33 cellular contexts compared by ENCODE assay signal in genomic region chr16:1906846-1907165, GRCh38. TPM values are rescaled to one million over a fixed set of nuclear protein-coding genes. Genes with fewer than 3 reads are reported as not detected.
"Had no signal": no experiment of that assay in that cellular context is flagged by ENCODE, and none has a peak within 500 bp of the region (broad histone marks: within the 10 kb centered on the region; RNA-seq: fewer than 3 reads in every experiment).

No MANE protein-coding gene starts in this region.

- ATAC-seq: activated CD4-positive, alpha-beta T cell treated with anti-CD3 and anti-CD28 coated beads for 36 hours; effector memory CD8-positive, alpha-beta T cell; left cardiac atrium; stimulated activated effector memory CD8-positive, alpha-beta T cell treated with anti-CD3 and anti-CD28 coated beads, Interleukin-12 subunit alpha, Interleukin-12 subunit beta, amount 100 ng/mL, for 72 hours had no signal

- H3K27me3 Mint-ChIP-seq: activated CD4-positive, alpha-beta T cell treated with anti-CD3 and anti-CD28 coated beads for 36 hours had no signal

- H3K27ac Mint-ChIP-seq: activated B cell treated with CpG ODN at 0.5 μM for 24 hours; activated CD4-positive, alpha-beta T cell treated with anti-CD3 and anti-CD28 coated beads for 36 hours; activated naive CD8-positive, alpha-beta T cell; activated T-cell treated with anti-CD3 and anti-CD28 coated beads, Interleukin-2, amount 50 U/mL, for 24 hours; activated T-helper 2 cell treated with anti-CD3 and anti-CD28 coated beads, Interferon-gamma antibody, Interleukin-2, Interleukin-4, amounts not matched to agents 10 μg/mL and 5 μg/mL and 100 μg/mL, durations not matched to agents 14 hours and 24 hours and 36 hours; effector memory CD8-positive, alpha-beta T cell; memory B cell; stimulated activated effector memory CD8-positive, alpha-beta T cell treated with anti-CD3 and anti-CD28 coated beads, Interleukin-12 subunit alpha, Interleukin-12 subunit beta, amount 100 ng/mL, for 72 hours; stimulated activated naive CD8-positive, alpha-beta T cell treated with anti-CD3 and anti-CD28 coated beads, Interleukin-15, amount 100 ng/mL, for 72 hours had no signal

- H3K9me3 ChIP-seq: breast epithelium, tibial artery had no signal

- H3K27ac ChIP-seq: breast epithelium, dorsolateral prefrontal cortex, tibial artery had no signal

- H3K4me1 Mint-ChIP-seq: activated B cell treated with CpG ODN at 0.5 μM for 24 hours; activated CD4-positive, alpha-beta T cell treated with anti-CD3 and anti-CD28 coated beads for 36 hours; central memory CD8-positive, alpha-beta T cell; memory B cell; stimulated activated effector memory CD8-positive, alpha-beta T cell treated with anti-CD3 and anti-CD28 coated beads, Interleukin-12 subunit alpha, Interleukin-12 subunit beta, amount 100 ng/mL, for 72 hours; stimulated activated naive CD8-positive, alpha-beta T cell treated with anti-CD3 and anti-CD28 coated beads, Interleukin-15, amount 100 ng/mL, for 72 hours had no signal

- DNase-seq: activated B cell treated with CpG ODN at 0.5 μM for 24 hours; activated CD4-positive, alpha-beta T cell treated with anti-CD3 and anti-CD28 coated beads for 36 hours; activated CD4-positive, alpha-beta T cell treated with anti-CD3 and anti-CD28 coated beads, Interleukin-2, amount 50 U/mL, for 4 hours; activated CD8-positive, alpha-beta memory T cell treated with anti-CD3 and anti-CD28 coated beads for 24 hours; activated CD8-positive, alpha-beta memory T cell treated with anti-CD3 and anti-CD28 coated beads, Interleukin-2, amount 50 U/mL, for 4 hours; activated naive CD4-positive, alpha-beta T cell; activated T-cell treated with anti-CD3 and anti-CD28 coated beads, Interleukin-2, amount 50 U/mL, for 24 hours; dorsolateral prefrontal cortex; effector memory CD8-positive, alpha-beta T cell; hippocampal formation; left cardiac atrium; nephron progenitor cell; occipital lobe; posterior cingulate gyrus; stimulated activated naive CD8-positive, alpha-beta T cell treated with anti-CD3 and anti-CD28 coated beads, Interleukin-15, amount 100 ng/mL, for 72 hours; T-helper 9 cell; tibial artery had no signal

- H3K4me3 ChIP-seq: breast epithelium, dorsolateral prefrontal cortex, tibial artery had no signal

- H3K4me1 ChIP-seq: breast epithelium, tibial artery had no signal

- H3K36me3 Mint-ChIP-seq: activated naive CD8-positive, alpha-beta T cell; memory B cell; stimulated activated effector memory CD8-positive, alpha-beta T cell treated with anti-CD3 and anti-CD28 coated beads, Interleukin-12 subunit alpha, Interleukin-12 subunit beta, amount 100 ng/mL, for 72 hours had no signal

- H3K36me3 ChIP-seq: breast epithelium, tibial artery had no signal

- H3K9me3 Mint-ChIP-seq: activated B cell treated with CpG ODN at 0.5 μM for 24 hours; activated T-cell treated with anti-CD3 and anti-CD28 coated beads, Interleukin-2, amount 50 U/mL, for 24 hours; activated T-helper 2 cell treated with anti-CD3 and anti-CD28 coated beads, Interferon-gamma antibody, Interleukin-2, Interleukin-4, amounts not matched to agents 10 μg/mL and 5 μg/mL and 100 μg/mL, durations not matched to agents 14 hours and 24 hours and 36 hours; central memory CD8-positive, alpha-beta T cell; effector memory CD8-positive, alpha-beta T cell; memory B cell; nephron progenitor cell; stimulated activated effector memory CD8-positive, alpha-beta T cell treated with anti-CD3 and anti-CD28 coated beads, Interleukin-12 subunit alpha, Interleukin-12 subunit beta, amount 100 ng/mL, for 72 hours; stimulated activated naive CD8-positive, alpha-beta T cell treated with anti-CD3 and anti-CD28 coated beads, Interleukin-15, amount 100 ng/mL, for 72 hours had no signal

- FAIRE-seq: colon, endothelial cell of umbilical vein, frontal cortex, islet of Langerhans, urothelium cell line had no signal

- H3K4me3 Mint-ChIP-seq: activated B cell treated with CpG ODN at 0.5 μM for 24 hours; activated CD4-positive, alpha-beta T cell treated with anti-CD3 and anti-CD28 coated beads for 36 hours; activated naive CD8-positive, alpha-beta T cell; activated T-cell treated with anti-CD3 and anti-CD28 coated beads, Interleukin-2, amount 50 U/mL, for 24 hours; central memory CD8-positive, alpha-beta T cell; effector memory CD8-positive, alpha-beta T cell; memory B cell; nephron progenitor cell; stimulated activated effector memory CD8-positive, alpha-beta T cell treated with anti-CD3 and anti-CD28 coated beads, Interleukin-12 subunit alpha, Interleukin-12 subunit beta, amount 100 ng/mL, for 72 hours; stimulated activated naive CD8-positive, alpha-beta T cell treated with anti-CD3 and anti-CD28 coated beads, Interleukin-15, amount 100 ng/mL, for 72 hours had no signal

RNA-seq across cellular contexts. Expression of gene HS3ST6, which starts 11.4 kb away (rescaled TPM):
- total RNA-seq: activated B cell treated with CpG ODN at 0.5 μM for 24 hours; activated CD4-positive, alpha-beta T cell treated with anti-CD3 and anti-CD28 coated beads for 36 hours; activated T-helper 2 cell treated with anti-CD3 and anti-CD28 coated beads, Interferon-gamma antibody, Interleukin-2, Interleukin-4, amounts not matched to agents 10 μg/mL and 5 μg/mL and 100 μg/mL, durations not matched to agents 14 hours and 24 hours and 36 hours; breast epithelium; dorsolateral prefrontal cortex; endothelial cell of umbilical vein; frontal cortex; left cardiac atrium; mononuclear cell; myocyte; occipital lobe; renal cortical epithelial cell; T-helper 1 cell treated with Interleukin-12 subunit alpha and Interleukin-12 subunit beta and Interleukin-4 antibody, amounts not matched to agents 30 ng/mL and 1 ng/mL, for 36 hours had no signal
- polyA plus RNA-seq: endothelial cell of umbilical vein had no signal

RNA-seq across cellular contexts. Expression of gene MEIOB, which starts 34.8 kb away (rescaled TPM):
- total RNA-seq: activated B cell treated with CpG ODN at 0.5 μM for 24 hours; activated T-helper 2 cell treated with anti-CD3 and anti-CD28 coated beads, Interferon-gamma antibody, Interleukin-2, Interleukin-4, amounts not matched to agents 10 μg/mL and 5 μg/mL and 100 μg/mL, durations not matched to agents 14 hours and 24 hours and 36 hours; breast epithelium; endothelial cell of umbilical vein; esophagus mucosa; mononuclear cell; myocyte; occipital lobe; T-helper 1 cell treated with Interleukin-12 subunit alpha and Interleukin-12 subunit beta and Interleukin-4 antibody, amounts not matched to agents 30 ng/mL and 1 ng/mL, for 36 hours had no signal

RNA-seq across cellular contexts. Expression of gene RPL3L, which starts 47.7 kb away (rescaled TPM):
- total RNA-seq: activated B cell treated with CpG ODN at 0.5 μM for 24 hours; activated CD4-positive, alpha-beta T cell treated with anti-CD3 and anti-CD28 coated beads for 36 hours; breast epithelium; endothelial cell of umbilical vein; frontal cortex; mononuclear cell; occipital lobe; renal cortical epithelial cell; T-helper 1 cell treated with Interleukin-12 subunit alpha and Interleukin-12 subunit beta and Interleukin-4 antibody, amounts not matched to agents 30 ng/mL and 1 ng/mL, for 36 hours had no signal
- polyA plus RNA-seq: endothelial cell of umbilical vein had no signal
